In the genomic region with DNA sequence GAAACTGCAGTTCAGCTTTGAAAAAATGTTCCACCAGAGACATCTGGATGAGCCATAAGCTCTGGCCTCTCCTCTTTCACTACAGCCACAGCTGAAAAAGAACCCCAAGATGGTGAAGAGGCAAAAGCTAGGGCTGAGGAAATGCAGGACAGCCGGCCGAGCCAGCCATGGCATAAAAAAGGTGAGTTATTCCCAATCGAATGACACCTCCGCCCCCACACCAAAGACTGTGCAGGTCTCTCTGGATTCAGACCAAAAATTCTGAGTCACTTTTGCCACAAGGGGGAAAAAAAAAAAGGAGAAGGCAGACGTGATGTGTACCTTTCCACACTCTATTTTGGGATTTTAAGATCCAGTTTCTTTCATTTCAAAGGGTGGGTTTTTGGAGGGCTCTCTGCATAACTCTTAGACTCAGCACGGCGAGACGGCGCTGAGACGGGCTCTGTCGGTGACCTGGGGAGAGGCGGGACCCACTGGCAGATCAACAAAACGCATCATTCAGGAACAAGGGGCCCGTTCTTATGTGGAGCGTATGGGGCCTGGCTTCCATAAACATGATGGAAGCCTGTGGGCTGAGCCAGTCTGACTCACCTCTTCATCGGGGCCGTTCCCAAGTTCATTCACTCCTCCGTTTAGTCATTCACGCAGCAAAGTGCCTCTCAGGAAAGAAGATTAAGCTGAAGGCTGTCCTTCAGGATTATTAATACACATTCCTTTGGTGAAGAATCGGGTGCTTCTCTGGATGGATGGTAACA, we compare ENCODE assay signal across 13 cellular contexts. TPM values are rescaled to one million over a fixed set of nuclear protein-coding genes. Genes with fewer than 3 reads are reported as not detected.
A peak's percentile ranks its signal among the peaks of the same experiment; 100 is the strongest.
DNase-seq lines count a peak whose midpoint lies in the region; ATAC-seq, FAIRE-seq and TF ChIP-seq lines count a peak whose summit lies in the region.
"Had no signal": no experiment of that assay in that cellular context is flagged by ENCODE, and none has a peak within 500 bp of the region (broad histone marks: within the 10 kb centered on the region; RNA-seq: fewer than 3 reads in every experiment).

No MANE protein-coding gene starts in this region.

- FAIRE-seq in keratinocyte (lab: Jason Lieb, UNC) = peak; percentile 85

- H3K9me3 ChIP-seq in keratinocyte (ENCODE audit: control insufficient read depth, low read depth, low read length) (no peaks in the 10 kb centered on the region), heart right ventricle (no peaks in the 10 kb centered on the region)

- H2AFZ ChIP-seq in keratinocyte (ENCODE audit: control insufficient read depth, low read length) = peak overlapping the region; percentile 93
- H2AFZ ChIP-seq in GM23338 = no peak overlapping the region

- dilution Hi-C loops in keratinocyte (cut with MboI; ENCODE audit: extremely low pct_ligation_motif_present, low sequenced_read_pairs) = no loop called here

- H3K27me3 ChIP-seq in keratinocyte (ENCODE audit: control insufficient read depth, extremely low read depth, insufficient read depth, low read length) (peaks cover 17% of the 10 kb centered on the region), heart right ventricle (no peaks in the 10 kb centered on the region), GM23338 (ENCODE audit: insufficient read depth) (no peaks in the 10 kb centered on the region)

- no peak overlapping the region for H3K27ac Mint-ChIP-seq in GM23338
- H3K27ac Mint-ChIP-seq: CD14-positive monocyte, nephron progenitor cell had no signal

- H4K20me1 ChIP-seq in keratinocyte (ENCODE audit: control insufficient read depth, extremely low read depth, insufficient read depth, low read length) = no peaks in the 10 kb centered on the region
- H4K20me1 ChIP-seq in GM23338 (replicated peaks; ENCODE audit: insufficient read depth) = no peaks in the 10 kb centered on the region

- TF ChIP-seq CTCF in HFF-Myc (IDR thresholded peaks at IDR 0.05; ENCODE audit: low read depth, low read length, missing control alignments) = no peak
- TF ChIP-seq CTCF in keratinocyte (optimal IDR thresholded peaks at IDR 0.05 in 1 of 3, IDR thresholded peaks at IDR 0.05 in 1 of 3, conservative IDR thresholded peaks at IDR 0.05 in 1 of 3; ENCODE audit: extremely low read depth in 1 of 3, insufficient read depth in 2 of 3, low read length in 3 of 3) = no peak
- no peak for TF ChIP-seq CTCF in heart right ventricle (IDR thresholded peaks at IDR 0.05)
- TF ChIP-seq CTCF in GM23338 (conservative IDR thresholded peaks at IDR 0.05; ENCODE audit: low read depth in 2 of 2) = no peak

- H3K9ac ChIP-seq in keratinocyte (ENCODE audit: control insufficient read depth, extremely low read depth, insufficient read depth, low read length) = peak overlapping the region; percentile 84

- no peaks in the 10 kb centered on the region for H3F3A ChIP-seq in GM23338 (replicated peaks; ENCODE audit: low read depth)

- no peaks in the 10 kb centered on the region for H3K79me2 ChIP-seq in keratinocyte (ENCODE audit: control insufficient read depth, insufficient read depth, low read length)
- no peaks in the 10 kb centered on the region for H3K79me2 ChIP-seq in GM23338 (replicated peaks; ENCODE audit: insufficient read depth)

- H3K9me1 ChIP-seq in keratinocyte (ENCODE audit: control insufficient read depth, extremely low read depth, insufficient read depth, low read length) = no peaks in the 10 kb centered on the region

- H3K36me3 ChIP-seq in keratinocyte (ENCODE audit: control insufficient read depth in 2 of 2, extremely low read depth in 1 of 2, insufficient read depth in 2 of 2, low read length in 2 of 2) = no peaks in the 10 kb centered on the region
- peaks cover 0 to 3% (median 0%) of the 10 kb centered on the region in 9 donors for H3K36me3 ChIP-seq in heart right ventricle
- H3K36me3 ChIP-seq in GM23338 (ENCODE audit: insufficient read depth) = no peaks in the 10 kb centered on the region

- H3K4me1 ChIP-seq in keratinocyte (ENCODE audit: control insufficient read depth, extremely low read depth, insufficient read depth, low read length) = peaks cover 14% of the 10 kb centered on the region
- peaks cover 4 to 16% (median 9%) of the 10 kb centered on the region in 9 donors for H3K4me1 ChIP-seq in heart right ventricle
- peaks cover 7% of the 10 kb centered on the region; the same call in 1 of the 2 replicates for H3K4me1 ChIP-seq in GM23338 (ENCODE audit: insufficient read depth)

- H3K4me3 Mint-ChIP-seq in GM23338 = no peak overlapping the region
- H3K4me3 Mint-ChIP-seq: activated T-cell treated with anti-CD3 and anti-CD28 coated beads, Interleukin-2, amount 50 U/mL, for 4 hours; CD14-positive monocyte had no signal

- no peaks in the 10 kb centered on the region; the same call in 1 of the 2 replicates for H3K9me2 ChIP-seq in GM23338 (ENCODE audit: insufficient read depth)

- H3K27ac ChIP-seq in keratinocyte (ENCODE audit: control insufficient read depth, insufficient read depth, low read length) (peak overlapping the region; percentile 93), heart right ventricle (no peak overlapping the region), GM23338 (ENCODE audit: low read depth) (no peak overlapping the region)

- DNase-seq in 8988T = peak; percentile 73
- peak; percentile 37 for DNase-seq in HFF-Myc (ENCODE audit: extremely low read depth, low read depth)
- peak; percentile 95 for DNase-seq in amniotic epithelial cell (ENCODE audit: low read depth)
- peak; percentile 66 for DNase-seq in keratinocyte (ENCODE audit: low read depth, low spot score)
- DNase-seq in left colon = no peak
- DNase-seq in NK-92 (lab: John Stamatoyannopoulos, UW; ENCODE audit: unreplicated experiment) = no peak
- no peak for DNase-seq in heart right ventricle
- DNase-seq in GM23338 (ENCODE audit: low spot score) = no peak
- DNase-seq: activated T-cell treated with anti-CD3 and anti-CD28 coated beads, Interleukin-2, amount 50 U/mL, for 4 hours; erythroblast; nephron progenitor cell; SIG-M5 had no signal

- peaks cover 4% of the 10 kb centered on the region for H3K27me3 Mint-ChIP-seq in GM23338 (ENCODE audit: insufficient read depth, low read depth, poor library complexity)

- peak overlapping the region; percentile 89 for H3K4me2 ChIP-seq in keratinocyte (ENCODE audit: control insufficient read depth, extremely low read depth, insufficient read depth, low read depth, low read length)
- no peak overlapping the region for H3K4me2 ChIP-seq in GM23338

- no peaks in the 10 kb centered on the region for H3K9me3 Mint-ChIP-seq in GM23338
- H3K9me3 Mint-ChIP-seq: activated T-cell treated with anti-CD3 and anti-CD28 coated beads, Interleukin-2, amount 50 U/mL, for 4 hours; nephron progenitor cell had no signal

- H3K4me1 Mint-ChIP-seq in GM23338 = peaks cover 24% of the 10 kb centered on the region

- intact Hi-C loops in left colon (cut with DNase I, micrococcal nuclease) = no loop called here
- intact Hi-C loops in heart right ventricle (cut with DNase I) = no loop called here

- no peaks in the 10 kb centered on the region for H3K36me3 Mint-ChIP-seq in GM23338 (ENCODE audit: low read depth)

- ATAC-seq in left colon (no peak), heart right ventricle (no peak), GM23338 (no peak; the same call in 2 of the 3 replicates)

- H3K4me3 ChIP-seq in HFF-Myc (replicated peaks; ENCODE audit: low read depth, low read length) (no peak overlapping the region), keratinocyte (ENCODE audit: control insufficient read depth in 2 of 3, extremely low read depth in 1 of 3, insufficient read depth in 2 of 3, low read depth in 1 of 3, low read length in 3 of 3) (peak overlapping the region; percentile 13 to 61 (median 61)), heart right ventricle (no peak overlapping the region), GM23338 (no peak overlapping the region)

- WGBS in heart right ventricle, 2 donors = 78 to 81% methylated on average over 20 of the region's 20 CpGs

TF ChIP-seq in GM23338, 12 proteins besides CTCF, POLR2A, EP300 and RAD21 (continues in another document):
- TF ChIP-seq EZH2 (IDR thresholded peaks at IDR 0.05; ENCODE audit: low read depth, unreplicated experiment) (no peak), NANOG (IDR thresholded peaks at IDR 0.05; ENCODE audit: borderline replicate concordance) (no peak)

RNA-seq across cellular contexts. Expression of a gene that starts 54.8 kb away (rescaled TPM):
- polyA plus RNA-seq in keratinocyte (0.05 to 0.06 TPM (median 0.05 TPM) in 3 replicates), heart right ventricle (1 to 10 TPM in 1 of 2 donors, under 1 TPM in 1; 0.43 to 2.6 TPM), GM23338 (2016; fragmentation: Nextera tagmentation; extraction: Ambion mirVana) (0.31 and 0.52 TPM in 2 replicates)
- 0.84 TPM for polyA plus RNA-seq in keratinocyte (2011; ENCODE audit: low read depth)
- 0.04 and 0.11 TPM in 2 replicates for polyA plus RNA-seq in keratinocyte (2011; cell fraction: cytosol; rRNA removed)
- polyA plus RNA-seq in keratinocyte (2011; cell fraction: nucleus; rRNA removed) = 0.23 and 0.25 TPM in 2 replicates
- 0.05 and 1.6 TPM in 2 replicates for polyA plus RNA-seq in keratinocyte (2012; ENCODE audit: low replicate concordance)
- 0.06 to 0.39 TPM (median 0.23 TPM) in 3 replicates for polyA minus RNA-seq in keratinocyte
- polyA minus RNA-seq in keratinocyte (2011; cell fraction: cytosol; rRNA and poly(A)+ RNA removed) = 0.38 TPM
- 0.32 and 0.39 TPM in 2 replicates for polyA minus RNA-seq in keratinocyte (2011; cell fraction: nucleus; rRNA and poly(A)+ RNA removed)
- total RNA-seq in left colon (1 to 10 TPM; 4.7 to 5.6 TPM), heart right ventricle (1 to 10 TPM; 2.0 to 5.7 (median 3.7) TPM)
- total RNA-seq in GM23338 (2014; rRNA removed; shearing (Covaris generic)) = 0.39 and 0.59 TPM in 2 replicates

Comparison
In these comparisons a context has a peak if more than half of its experiments do, and no peak if none do; other contexts are left out.
1. DNase-seq: peak in 8988T (single experiment), HFF-Myc (single experiment), amniotic epithelial cell (single experiment) and keratinocyte (single experiment); none in left colon (0 of 2), NK-92 (single experiment), heart right ventricle (0 of 2) and GM23338 (single experiment).
2. H3K4me3 ChIP-seq: peak in keratinocyte (3 of 3); none in HFF-Myc (single experiment), heart right ventricle (0 of 10) and GM23338 (single experiment).